Comparison of ENCODE assay signal across 25 cellular contexts in the genomic region with DNA sequence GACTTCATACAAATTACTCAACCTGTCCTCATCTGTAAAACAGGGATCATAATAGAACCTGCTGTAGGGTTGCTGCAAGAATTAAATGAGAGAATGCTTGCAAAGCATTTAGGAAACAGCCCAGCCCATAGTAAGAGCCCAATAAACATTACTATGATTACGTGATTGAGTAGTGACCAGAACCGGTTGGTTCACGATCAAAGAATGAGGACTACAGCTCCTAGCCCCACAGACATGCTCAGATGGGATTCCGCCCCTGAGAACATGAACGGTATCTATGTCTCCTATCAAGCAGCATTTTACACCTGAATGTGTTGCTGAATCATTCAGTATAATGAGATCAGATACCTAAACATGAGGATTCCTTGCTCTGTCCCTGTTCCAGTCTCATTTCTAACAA.
"Had no signal": no experiment of that assay in that cellular context is flagged by ENCODE, and none has a peak within 500 bp of the region (broad histone marks: within the 10 kb centered on the region; RNA-seq: fewer than 3 reads in every experiment).

No MANE protein-coding gene starts in this region.

- H2AFZ ChIP-seq: parathyroid adenoma had no signal

- H3K4me3 ChIP-seq: esophagus squamous epithelium, lower lobe of right lung, right lobe of liver, stomach, testis, tibial artery, upper lobe of right lung had no signal

- ATAC-seq: effector memory CD8-positive, alpha-beta T cell; left ventricle myocardium superior; lower lobe of right lung; natural killer cell; right lobe of liver; upper lobe of right lung had no signal

- H3K36me3 Mint-ChIP-seq: natural killer cell had no signal

- FAIRE-seq: endometrium, frontal cortex, kidney, small intestine had no signal

- H3K4me1 ChIP-seq: parathyroid adenoma, right lobe of liver had no signal

- H3K9ac ChIP-seq: parathyroid adenoma had no signal

- H3K4me1 Mint-ChIP-seq: natural killer cell had no signal

- H3K9me3 ChIP-seq: esophagus squamous epithelium, lower lobe of right lung, neutrophil, right lobe of liver, stomach, testis, tibial artery, upper lobe of right lung had no signal

- H3K79me2 ChIP-seq: parathyroid adenoma had no signal

- H3K9me3 Mint-ChIP-seq: effector memory CD8-positive, alpha-beta T cell; natural killer cell had no signal

- H3K27me3 ChIP-seq: esophagus squamous epithelium, neutrophil, right lobe of liver, stomach, testis, tibial artery, upper lobe of right lung had no signal

- H3K36me3 ChIP-seq: esophagus squamous epithelium, lower lobe of right lung, neutrophil, right lobe of liver, stomach, tibial artery, upper lobe of right lung had no signal

- H3K27ac ChIP-seq: lower lobe of right lung, neutrophil, parathyroid adenoma, right lobe of liver, stomach, testis, tibial artery, upper lobe of right lung had no signal

- H3K4me3 Mint-ChIP-seq: effector memory CD8-positive, alpha-beta T cell; natural killer cell had no signal

- H3K27ac Mint-ChIP-seq: effector memory CD8-positive, alpha-beta T cell; natural killer cell; progenitor cell of endocrine pancreas had no signal

- DNase-seq: caudate nucleus; cerebellar nuclear complex; cortex of kidney; effector memory CD8-positive, alpha-beta T cell; erythroblast; esophagus squamous epithelium; kidney; left ventricle myocardium superior; lower lobe of right lung; natural killer cell; right lobe of liver; small intestine; stimulated activated CD4-positive, alpha-beta T cell treated with anti-CD3 and anti-CD28 coated beads, Interleukin-1b, Interleukin-23, amount 100 ng/mL, for 48 hours; stimulated activated CD4-positive, alpha-beta T cell treated with anti-CD3 and anti-CD28 coated beads, Interleukin-4, amount 100 ng/mL, for 1 hour; stimulated activated CD8-positive, alpha-beta memory T cell treated with anti-CD3 and anti-CD28 coated beads, Interleukin-4, amount 100 ng/mL, for 48 hours; stimulated activated naive CD4-positive, alpha-beta T cell; stomach; testis; tibial artery; upper lobe of right lung had no signal
